In genomic region chr20:57882451-57883161, GRCh38 we compare ENCODE assay signal across 18 cellular contexts.
A peak's percentile ranks its signal among the peaks of the same experiment; 100 is the strongest.
DNase-seq lines count a peak whose midpoint lies in the region; ATAC-seq lines count a peak whose summit lies in the region.
"Had no signal": no experiment of that assay in that cellular context is flagged by ENCODE, and none has a peak within 500 bp of the region (broad histone marks: within the 10 kb centered on the region; RNA-seq: fewer than 3 reads in every experiment).

No MANE protein-coding gene starts in this region.

- peaks cover 40% of the 10 kb centered on the region for H3K4me1 ChIP-seq in SJCRH30

- no peaks in the 10 kb centered on the region for H3K9me3 ChIP-seq in SJCRH30 (replicated peaks)

- H3K4me3 Mint-ChIP-seq in stimulated activated effector memory CD8-positive, alpha-beta T cell treated with anti-CD3 and anti-CD28 coated beads, Interleukin-12 subunit alpha, Interleukin-12 subunit beta, amount 100 ng/mL, for 72 hours = no peak overlapping the region
- H3K4me3 Mint-ChIP-seq: activated CD4-positive, alpha-beta T cell treated with anti-CD3 and anti-CD28 coated beads for 36 hours; activated T-cell treated with anti-CD3 and anti-CD28 coated beads, Interleukin-2, amount 50 U/mL, for 24 hours; CD4-positive, alpha-beta memory T cell; T-cell had no signal

- H3K4me1 Mint-ChIP-seq in stimulated activated effector memory CD8-positive, alpha-beta T cell treated with anti-CD3 and anti-CD28 coated beads, Interleukin-12 subunit alpha, Interleukin-12 subunit beta, amount 100 ng/mL, for 72 hours = no peaks in the 10 kb centered on the region
- H3K4me1 Mint-ChIP-seq: activated CD4-positive, alpha-beta T cell treated with anti-CD3 and anti-CD28 coated beads for 36 hours; CD4-positive, alpha-beta memory T cell; T-cell had no signal

- DNase-seq in H4 (ENCODE audit: low spot score) = peak; percentile 33
- peak; percentile 70 to 72 for DNase-seq in SJCRH30
- peak; percentile 13 for DNase-seq in glomerular visceral epithelial cell (ENCODE audit: extremely low spot score)
- no peak for DNase-seq in stimulated activated effector memory CD8-positive, alpha-beta T cell treated with anti-CD3 and anti-CD28 coated beads, Interleukin-12 subunit alpha, Interleukin-12 subunit beta, amount 100 ng/mL, for 72 hours (ENCODE audit: low spot score in 2 of 2)
- no peak for DNase-seq in substantia nigra (lab: John Stamatoyannopoulos, UW)
- DNase-seq in NCI-H446 (lab: John Stamatoyannopoulos, UW) = no peak
- DNase-seq in stimulated activated naive CD8-positive, alpha-beta T cell treated with anti-CD3 and anti-CD28 coated beads, Interleukin-15, Interleukin-2, amounts not matched to agents 100 U/mL and 50 U/mL, for 24 hours = no peak
- DNase-seq: activated CD4-positive, alpha-beta T cell treated with anti-CD3 and anti-CD28 coated beads for 36 hours; activated T-cell treated with anti-CD3 and anti-CD28 coated beads, Interleukin-2, amount 50 U/mL, for 24 hours; CD4-positive, alpha-beta memory T cell; cerebellar nuclear complex; kidney glomerular epithelial cell; NCI-H1048; NCI-H2171 treated with DMSO at 0.1 percent for 48 hours; retina had no signal

- H3K36me3 ChIP-seq in SJCRH30 = no peaks in the 10 kb centered on the region
- H3K36me3 ChIP-seq: tibial nerve had no signal

- H3K27me3 ChIP-seq in SJCRH30 = no peaks in the 10 kb centered on the region
- H3K27me3 ChIP-seq: tibial nerve had no signal

- peak overlapping the region; percentile 45 for H3K27ac ChIP-seq in SJCRH30
- no peak overlapping the region for H3K27ac ChIP-seq in substantia nigra (ENCODE audit: low read depth, low read length, poor library complexity, severe bottlenecking)
- H3K27ac ChIP-seq: tibial nerve had no signal

- H3K36me3 Mint-ChIP-seq in stimulated activated effector memory CD8-positive, alpha-beta T cell treated with anti-CD3 and anti-CD28 coated beads, Interleukin-12 subunit alpha, Interleukin-12 subunit beta, amount 100 ng/mL, for 72 hours = no peaks in the 10 kb centered on the region
- H3K36me3 Mint-ChIP-seq: CD4-positive, alpha-beta memory T cell; T-cell had no signal

- H3K27ac Mint-ChIP-seq in stimulated activated effector memory CD8-positive, alpha-beta T cell treated with anti-CD3 and anti-CD28 coated beads, Interleukin-12 subunit alpha, Interleukin-12 subunit beta, amount 100 ng/mL, for 72 hours = no peak overlapping the region
- H3K27ac Mint-ChIP-seq: activated CD4-positive, alpha-beta T cell treated with anti-CD3 and anti-CD28 coated beads for 36 hours; activated T-cell treated with anti-CD3 and anti-CD28 coated beads, Interleukin-2, amount 50 U/mL, for 24 hours; CD4-positive, alpha-beta memory T cell; T-cell had no signal

- H3K9me3 Mint-ChIP-seq in stimulated activated effector memory CD8-positive, alpha-beta T cell treated with anti-CD3 and anti-CD28 coated beads, Interleukin-12 subunit alpha, Interleukin-12 subunit beta, amount 100 ng/mL, for 72 hours = no peaks in the 10 kb centered on the region

- H3K4me3 ChIP-seq in SJCRH30 = no peak overlapping the region
- H3K4me3 ChIP-seq: tibial nerve had no signal

- ATAC-seq in stimulated activated effector memory CD8-positive, alpha-beta T cell treated with anti-CD3 and anti-CD28 coated beads, Interleukin-12 subunit alpha, Interleukin-12 subunit beta, amount 100 ng/mL, for 72 hours = peak; percentile 24
- ATAC-seq in HG03039 (IDR thresholded peaks at IDR 0.05; ENCODE audit: unreplicated experiment) = no peak
- ATAC-seq in stimulated activated naive CD8-positive, alpha-beta T cell treated with anti-CD3 and anti-CD28 coated beads, Interleukin-15, Interleukin-2, amounts not matched to agents 100 U/mL and 50 U/mL, for 24 hours = no peak
- ATAC-seq: activated CD4-positive, alpha-beta T cell treated with anti-CD3 and anti-CD28 coated beads for 36 hours; T-cell had no signal

Comparison
In these comparisons a context has a peak if more than half of its experiments do, and no peak if none do; other contexts are left out.
1. DNase-seq: peak in H4 (single experiment), SJCRH30 (2 of 2) and glomerular visceral epithelial cell (single experiment); none in stimulated activated effector memory CD8-positive, alpha-beta T cell treated with anti-CD3 and anti-CD28 coated beads, Interleukin-12 subunit alpha, Interleukin-12 subunit beta, amount 100 ng/mL, for 72 hours (0 of 2), substantia nigra (0 of 49), NCI-H446 (0 of 2) and stimulated activated naive CD8-positive, alpha-beta T cell treated with anti-CD3 and anti-CD28 coated beads, Interleukin-15, Interleukin-2, amounts not matched to agents 100 U/mL and 50 U/mL, for 24 hours (single experiment).